ENCODE assay signal across 2 cellular contexts in genomic region chr1:211589782-211590721, GRCh38.
A peak's percentile ranks its signal among the peaks of the same experiment; 100 is the strongest.
TF ChIP-seq lines count a peak whose summit lies in the region.

No MANE protein-coding gene starts in this region.

TF ChIP-seq in IMR-90, 13 proteins besides CTCF, POLR2A, EP300 and RAD21:
- peak; percentile 85 for TF ChIP-seq CEBPB (IDR thresholded peaks at IDR 0.05; ENCODE audit: low read depth, low read length)
- TF ChIP-seq RFX5 (IDR thresholded peaks at IDR 0.05; ENCODE audit: low read depth, low read length), result no peak

TF ChIP-seq in K562, 482 proteins besides CTCF, POLR2A, EP300 and RAD21 (continues in another document):
- no peak for TF ChIP-seq TCF7 (IDR thresholded peaks at IDR 0.05; ENCODE audit: borderline replicate concordance)
- TF ChIP-seq WHSC1 (IDR thresholded peaks at IDR 0.05; ENCODE audit: low read length), result no peak
- 0 out of 2 replicates have a peak, but pooled peaks have one; percentile 33 for TF ChIP-seq KAT7 (CRISPR knock-in tag; IDR thresholded peaks at IDR 0.05; ENCODE audit: borderline replicate concordance)
- no peak for TF ChIP-seq TAF7 (tag; IDR thresholded peaks at IDR 0.05)
- no peak for TF ChIP-seq ZFP1 (CRISPR knock-in tag; IDR thresholded peaks at IDR 0.05)
- TF ChIP-seq TEAD4 (IDR thresholded peaks at IDR 0.05; ENCODE audit: low read length), result peak; percentile 16; the same call in 1 of the 2 replicates
- no peak for TF ChIP-seq TEAD4 (CRISPR knock-in tag; IDR thresholded peaks at IDR 0.05; ENCODE audit: borderline replicate concordance)
- 0 out of 2 replicates have a peak, but pooled peaks have one; percentile 9 for TF ChIP-seq ZNF766 (CRISPR knock-in tag; conservative IDR thresholded peaks at IDR 0.05)
- TF ChIP-seq POLR2H (tag; IDR thresholded peaks at IDR 0.05; ENCODE audit: low read depth), result no peak
- no peak for TF ChIP-seq ZFPM2 (CRISPR knock-in tag; IDR thresholded peaks at IDR 0.05)
- peak; percentile 64; the same call in 1 of the 2 replicates for TF ChIP-seq DPF2 (IDR thresholded peaks at IDR 0.05)
- TF ChIP-seq CAMTA2 (CRISPR knock-in tag; conservative IDR thresholded peaks at IDR 0.05), result no peak
- TF ChIP-seq ZNF175 (CRISPR knock-in tag; IDR thresholded peaks at IDR 0.05; ENCODE audit: low read depth), result 0 out of 2 replicates have a peak, but pooled peaks have one; percentile 42
- TF ChIP-seq EWSR1 (IDR thresholded peaks at IDR 0.05; ENCODE audit: borderline replicate concordance, low read depth, partially characterized antibody), result no peak
- no peak; the same call in 1 of the 2 replicates for TF ChIP-seq TOE1 (IDR thresholded peaks at IDR 0.05; ENCODE audit: borderline replicate concordance)
- TF ChIP-seq TOE1 (CRISPR knock-in tag; IDR thresholded peaks at IDR 0.05; ENCODE audit: borderline replicate concordance, low read depth), result no peak
- 0 out of 2 replicates have a peak, but pooled peaks have one; percentile 23 for TF ChIP-seq ZNF263 (CRISPR knock-in tag; IDR thresholded peaks at IDR 0.05; ENCODE audit: borderline replicate concordance)
- no peak for TF ChIP-seq CREB3 (tag; conservative IDR thresholded peaks at IDR 0.05; ENCODE audit: low read depth)
- TF ChIP-seq SMAD4 (CRISPR knock-in tag; conservative IDR thresholded peaks at IDR 0.05), result peak; percentile 45; the same call in 1 of the 2 replicates
- no peak; the same call in 1 of the 2 replicates for TF ChIP-seq ZNF609 (CRISPR knock-in tag; IDR thresholded peaks at IDR 0.05; ENCODE audit: borderline replicate concordance)
- TF ChIP-seq POLR2AphosphoS2 (IDR thresholded peaks at IDR 0.05; ENCODE audit: low read length), result no peak
- no peak for TF ChIP-seq ZNF79 (CRISPR knock-in tag; IDR thresholded peaks at IDR 0.05; ENCODE audit: low read depth)
- TF ChIP-seq TSHZ1 (CRISPR knock-in tag; IDR thresholded peaks at IDR 0.05), result no peak
- TF ChIP-seq FOXA1 (IDR thresholded peaks at IDR 0.05; ENCODE audit: borderline replicate concordance), result no peak
- no peak for TF ChIP-seq NFIX (CRISPR knock-in tag; IDR thresholded peaks at IDR 0.05; ENCODE audit: low read depth)
- no peak for TF ChIP-seq CREB1 (IDR thresholded peaks at IDR 0.05)
- no peak for TF ChIP-seq CREB1 (CRISPR knock-in tag; IDR thresholded peaks at IDR 0.05)
- peak; percentile 71; the same call in 1 of the 2 replicates for TF ChIP-seq SMARCA4 (IDR thresholded peaks at IDR 0.05)
- TF ChIP-seq MTA1 (IDR thresholded peaks at IDR 0.05; ENCODE audit: borderline replicate concordance), result no peak
- peak; percentile 33; the same call in 1 of the 2 replicates for TF ChIP-seq GABPB1 (CRISPR knock-in tag; IDR thresholded peaks at IDR 0.05)
- TF ChIP-seq ZNF764 (CRISPR knock-in tag; IDR thresholded peaks at IDR 0.05; ENCODE audit: low read depth), result no peak
- peak; percentile 79 for TF ChIP-seq LCOR (CRISPR knock-in tag; IDR thresholded peaks at IDR 0.05)
- TF ChIP-seq U2AF2 (optimal IDR thresholded peaks at IDR 0.05; ENCODE audit: low read depth, low read length), result no peak
- TF ChIP-seq ZZZ3 (IDR thresholded peaks at IDR 0.05), result no peak
- TF ChIP-seq SMARCE1 (IDR thresholded peaks at IDR 0.05), result peak; percentile 78; the same call in 1 of the 2 replicates
- peak; percentile 53 for TF ChIP-seq ATF3 (IDR thresholded peaks at IDR 0.05)
- no peak for TF ChIP-seq ATF3 (CRISPR knock-in tag; conservative IDR thresholded peaks at IDR 0.05)
- no peak for TF ChIP-seq POLR3G (IDR thresholded peaks at IDR 0.05; ENCODE audit: extremely low read depth, insufficient read length, insufficient replicate concordance)
- TF ChIP-seq NUFIP1 (IDR thresholded peaks at IDR 0.05; ENCODE audit: partially characterized antibody), result no peak
- no peak for TF ChIP-seq PHTF2 (CRISPR knock-in tag; IDR thresholded peaks at IDR 0.05)
- TF ChIP-seq ZNF589 (CRISPR knock-in tag; IDR thresholded peaks at IDR 0.05; ENCODE audit: low read depth), result 0 out of 2 replicates have a peak, but pooled peaks have one; percentile 29
- TF ChIP-seq SIX5 (IDR thresholded peaks at IDR 0.05; ENCODE audit: borderline replicate concordance in 1 of 2, insufficient read depth in 1 of 2, low read depth in 1 of 2, low read length in 2 of 2), result no peak
- TF ChIP-seq ELF1 (tag; IDR thresholded peaks at IDR 0.05), result peak; percentile 40; the same call in 1 of the 2 replicates
- 0 out of 2 replicates have a peak, but pooled peaks have one; percentile 25 for TF ChIP-seq MTA2 (IDR thresholded peaks at IDR 0.05; ENCODE audit: low read depth)
- peak; percentile 50; the same call in 1 of the 2 replicates for TF ChIP-seq BHLHE40 (IDR thresholded peaks at IDR 0.05; ENCODE audit: low read length)
- peak; percentile 41; the same call in 1 of the 2 replicates for TF ChIP-seq CTBP1 (IDR thresholded peaks at IDR 0.05; ENCODE audit: borderline replicate concordance)
- TF ChIP-seq ESRRA (IDR thresholded peaks at IDR 0.05; ENCODE audit: borderline replicate concordance, low read depth), result peak; percentile 71; the same call in 1 of the 2 replicates
- TF ChIP-seq NRF1 (conservative IDR thresholded peaks at IDR 0.05 in 1 of 2, IDR thresholded peaks at IDR 0.05 in 1 of 2), result peak; percentile 29 to 34; a peak in 1 of 4 replicates
- no peak for TF ChIP-seq ZNF197 (CRISPR knock-in tag; IDR thresholded peaks at IDR 0.05; ENCODE audit: low read depth)
- TF ChIP-seq ARID1B (IDR thresholded peaks at IDR 0.05), result peak; percentile 64; the same call in 1 of the 2 replicates
- no peak for TF ChIP-seq RBM39 (optimal IDR thresholded peaks at IDR 0.05; ENCODE audit: low read depth, low read length)
- TF ChIP-seq CEBPG (CRISPR knock-in tag; IDR thresholded peaks at IDR 0.05), result peak; percentile 97
- peak; percentile 94 to 98 for TF ChIP-seq CEBPG (tag; conservative IDR thresholded peaks at IDR 0.05 in 1 of 2, IDR thresholded peaks at IDR 0.05 in 1 of 2)
- TF ChIP-seq ZNF707 (CRISPR knock-in tag; conservative IDR thresholded peaks at IDR 0.05), result no peak
- TF ChIP-seq TEAD2 (tag; IDR thresholded peaks at IDR 0.05), result 0 out of 2 replicates have a peak, but pooled peaks have one; percentile 20
- peak in 1 of 2 experiments; percentile 82; a peak in 2 of 4 replicates for TF ChIP-seq MLLT1 (IDR thresholded peaks at IDR 0.05)
- no peak for TF ChIP-seq CCNT2 (IDR thresholded peaks at IDR 0.05; ENCODE audit: borderline replicate concordance, extremely low read depth, insufficient read length, low read depth, low read length)
- peak; percentile 97 for TF ChIP-seq ZNF121 (CRISPR knock-in tag; conservative IDR thresholded peaks at IDR 0.05)
- no peak for TF ChIP-seq NCOA6 (IDR thresholded peaks at IDR 0.05)
- peak; percentile 25; the same call in 1 of the 2 replicates for TF ChIP-seq ETV1 (tag; conservative IDR thresholded peaks at IDR 0.05; ENCODE audit: low read depth)
- peak; percentile 100 for TF ChIP-seq CEBPB (tag; IDR thresholded peaks at IDR 0.05)
- TF ChIP-seq TRIM24 (IDR thresholded peaks at IDR 0.05), result peak; percentile 63 to 78
- TF ChIP-seq GATAD2B (IDR thresholded peaks at IDR 0.05; ENCODE audit: borderline replicate concordance), result no peak
- TF ChIP-seq MITF (IDR thresholded peaks at IDR 0.05), result 0 out of 2 replicates have a peak, but pooled peaks have one; percentile 32
- 0 out of 2 replicates have a peak, but pooled peaks have one; percentile 16 for TF ChIP-seq JUND (IDR thresholded peaks at IDR 0.05; ENCODE audit: borderline replicate concordance, low read depth, low read length)
- TF ChIP-seq JUND (tag; IDR thresholded peaks at IDR 0.05; ENCODE audit: borderline replicate concordance, low read depth, low read length), result peak; percentile 27; the same call in 2 of the 3 replicates
